Comparison of ENCODE assay signal across 14 cellular contexts in the genomic region with DNA sequence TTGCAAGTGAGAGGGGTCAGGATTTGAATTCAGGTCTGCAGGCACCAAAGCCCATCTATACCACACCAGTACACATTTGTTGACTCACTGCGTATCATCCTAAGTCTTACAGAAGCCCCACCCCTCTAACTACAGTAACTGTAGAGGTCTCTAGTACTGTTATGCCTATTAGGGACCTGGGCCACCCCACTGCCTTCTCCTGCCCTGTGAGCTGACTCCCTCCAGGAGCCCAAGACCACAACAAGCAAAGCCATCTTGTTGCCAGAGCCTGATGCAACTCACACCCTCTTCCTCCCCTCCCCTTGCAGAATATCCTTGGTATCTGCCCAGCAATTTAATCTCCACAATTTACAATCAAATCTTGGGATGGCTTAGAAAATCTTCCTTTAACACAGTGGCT. TPM values are rescaled to one million over a fixed set of nuclear protein-coding genes. Genes with fewer than 3 reads are reported as not detected.
A peak's percentile ranks its signal among the peaks of the same experiment; 100 is the strongest.
DNase-seq lines count a peak whose midpoint lies in the region; ATAC-seq, FAIRE-seq and TF ChIP-seq lines count a peak whose summit lies in the region.
"Had no signal": no experiment of that assay in that cellular context is flagged by ENCODE, and none has a peak within 500 bp of the region (broad histone marks: within the 10 kb centered on the region; RNA-seq: fewer than 3 reads in every experiment).

No MANE protein-coding gene starts in this region.

- FAIRE-seq in small intestine (lab: Jason Lieb, UNC): no peak
- FAIRE-seq: RCC 7860 had no signal

- intact Hi-C loops in Right ventricle myocardium superior (cut with DNase I): no loop called here
- intact Hi-C loops in Right ventricle myocardium inferior (cut with DNase I): no loop called here

- TF ChIP-seq CTCF in WTC11 (IDR thresholded peaks at IDR 0.05) (no peak), foreskin keratinocyte (conservative IDR thresholded peaks at IDR 0.05) (no peak), type B pancreatic cell (conservative IDR thresholded peaks at IDR 0.05) (no peak)

- H3K27ac Mint-ChIP-seq in WTC11: no peak overlapping the region
- H3K27ac Mint-ChIP-seq in type B pancreatic cell: peak overlapping the region; percentile 48

- no peak overlapping the region for H3K4me3 ChIP-seq in small intestine (ENCODE audit: low read depth in 1 of 2, low read length in 2 of 2)
- H3K4me3 ChIP-seq: skin epidermis had no signal

- H3K27me3 Mint-ChIP-seq in WTC11 (ENCODE audit: low read depth): peaks cover 76% of the 10 kb centered on the region
- peaks cover 3% of the 10 kb centered on the region for H3K27me3 Mint-ChIP-seq in type B pancreatic cell

- DNase-seq in Right ventricle myocardium superior (no peak), Right ventricle myocardium inferior (ENCODE audit: missing footprints) (no peak), WTC11 (ENCODE audit: low spot score) (no peak), foreskin keratinocyte (no peak), type B pancreatic cell (ENCODE audit: extremely low spot score, unreplicated experiment) (no peak), NCI-H2107 (lab: John Stamatoyannopoulos, UW) (no peak), small intestine (no peak), AG08396 (ENCODE audit: low spot score) (no peak)
- DNase-seq: anterior cingulate cortex, NCI-H1436 treated with DMSO at 0.1 percent for 48 hours, NCI-H524, nucleus accumbens had no signal

- no peak overlapping the region for H3K4me3 Mint-ChIP-seq in WTC11
- H3K4me3 Mint-ChIP-seq in type B pancreatic cell: no peak overlapping the region

- peaks cover 3% of the 10 kb centered on the region for H3K27me3 ChIP-seq in foreskin keratinocyte
- H3K27me3 ChIP-seq in small intestine (ENCODE audit: control insufficient read depth in 2 of 2, insufficient read depth in 2 of 2, low read length in 2 of 2): peaks cover 0 to 3% of the 10 kb centered on the region in 2 donors

- CTCF ChIA-PET in WTC11 (lab: Charles Lee): interaction anchor here (6.1 kb wide), 1 partner anchor 15 kb away, joined by 49 read pairs; a partner anchor contains a TSS

- H3K36me3 Mint-ChIP-seq in WTC11: no peaks in the 10 kb centered on the region
- peaks cover 8% of the 10 kb centered on the region for H3K36me3 Mint-ChIP-seq in type B pancreatic cell

- peaks cover 62% of the 10 kb centered on the region for H3K4me1 Mint-ChIP-seq in WTC11
- H3K4me1 Mint-ChIP-seq in type B pancreatic cell (ENCODE audit: unreplicated experiment): peaks cover 52% of the 10 kb centered on the region

- POLR2A ChIA-PET in WTC11 (lab: Charles Lee): no interaction called here

- peaks cover 14% of the 10 kb centered on the region for H3K4me1 ChIP-seq in foreskin keratinocyte
- peaks cover 0 to 3% of the 10 kb centered on the region in 2 donors for H3K4me1 ChIP-seq in small intestine (ENCODE audit: control insufficient read depth in 2 of 2, insufficient read depth in 1 of 2, low read depth in 1 of 2, low read length in 1 of 2)

- H3K27ac ChIP-seq in foreskin keratinocyte: no peak overlapping the region
- H3K27ac ChIP-seq in small intestine (ENCODE audit: low read depth in 1 of 2, low read length in 1 of 2): peak overlapping the region in 1 of 2 donors; percentile 5

- H3K9me3 ChIP-seq in small intestine (ENCODE audit: control insufficient read depth, low read depth): no peaks in the 10 kb centered on the region

- 77 to 100% (median 96%) methylated on average over 1 of the region's 1 CpG for WGBS in small intestine, 3 donors

- H3K9me3 Mint-ChIP-seq in WTC11: no peaks in the 10 kb centered on the region
- no peaks in the 10 kb centered on the region for H3K9me3 Mint-ChIP-seq in type B pancreatic cell

- no peaks in the 10 kb centered on the region for H3K36me3 ChIP-seq in small intestine (ENCODE audit: control insufficient read depth in 2 of 2, insufficient read depth in 2 of 2, low read length in 2 of 2)

- peak; percentile 45 for ATAC-seq in Right ventricle myocardium superior (ENCODE audit: poor library complexity)
- ATAC-seq in Right ventricle myocardium inferior: no peak
- ATAC-seq in WTC11: peak; percentile 13
- peak; percentile 47 for ATAC-seq in foreskin keratinocyte

TF ChIP-seq in WTC11, 78 proteins besides CTCF, POLR2A, EP300 and RAD21:
- TF ChIP-seq, protein P1, sequence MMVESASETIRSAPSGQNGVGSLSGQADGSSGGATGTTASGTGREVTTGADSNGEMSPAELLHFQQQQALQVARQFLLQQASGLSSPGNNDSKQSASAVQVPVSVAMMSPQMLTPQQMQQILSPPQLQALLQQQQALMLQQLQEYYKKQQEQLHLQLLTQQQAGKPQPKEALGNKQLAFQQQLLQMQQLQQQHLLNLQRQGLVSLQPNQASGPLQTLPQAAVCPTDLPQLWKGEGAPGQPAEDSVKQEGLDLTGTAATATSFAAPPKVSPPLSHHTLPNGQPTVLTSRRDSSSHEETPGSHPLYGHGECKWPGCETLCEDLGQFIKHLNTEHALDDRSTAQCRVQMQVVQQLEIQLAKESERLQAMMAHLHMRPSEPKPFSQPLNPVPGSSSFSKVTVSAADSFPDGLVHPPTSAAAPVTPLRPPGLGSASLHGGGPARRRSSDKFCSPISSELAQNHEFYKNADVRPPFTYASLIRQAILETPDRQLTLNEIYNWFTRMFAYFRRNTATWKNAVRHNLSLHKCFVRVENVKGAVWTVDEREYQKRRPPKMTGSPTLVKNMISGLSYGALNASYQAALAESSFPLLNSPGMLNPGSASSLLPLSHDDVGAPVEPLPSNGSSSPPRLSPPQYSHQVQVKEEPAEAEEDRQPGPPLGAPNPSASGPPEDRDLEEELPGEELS (CRISPR knock-in tag; IDR thresholded peaks at IDR 0.05): no peak
- TF ChIP-seq NR2C2 (CRISPR knock-in tag; IDR thresholded peaks at IDR 0.05): no peak
- no peak for TF ChIP-seq ZNF219 (CRISPR knock-in tag; IDR thresholded peaks at IDR 0.05; ENCODE audit: borderline replicate concordance)
- TF ChIP-seq ZNF263 (CRISPR knock-in tag; IDR thresholded peaks at IDR 0.05; ENCODE audit: low read depth): no peak
- TF ChIP-seq, protein P2, sequence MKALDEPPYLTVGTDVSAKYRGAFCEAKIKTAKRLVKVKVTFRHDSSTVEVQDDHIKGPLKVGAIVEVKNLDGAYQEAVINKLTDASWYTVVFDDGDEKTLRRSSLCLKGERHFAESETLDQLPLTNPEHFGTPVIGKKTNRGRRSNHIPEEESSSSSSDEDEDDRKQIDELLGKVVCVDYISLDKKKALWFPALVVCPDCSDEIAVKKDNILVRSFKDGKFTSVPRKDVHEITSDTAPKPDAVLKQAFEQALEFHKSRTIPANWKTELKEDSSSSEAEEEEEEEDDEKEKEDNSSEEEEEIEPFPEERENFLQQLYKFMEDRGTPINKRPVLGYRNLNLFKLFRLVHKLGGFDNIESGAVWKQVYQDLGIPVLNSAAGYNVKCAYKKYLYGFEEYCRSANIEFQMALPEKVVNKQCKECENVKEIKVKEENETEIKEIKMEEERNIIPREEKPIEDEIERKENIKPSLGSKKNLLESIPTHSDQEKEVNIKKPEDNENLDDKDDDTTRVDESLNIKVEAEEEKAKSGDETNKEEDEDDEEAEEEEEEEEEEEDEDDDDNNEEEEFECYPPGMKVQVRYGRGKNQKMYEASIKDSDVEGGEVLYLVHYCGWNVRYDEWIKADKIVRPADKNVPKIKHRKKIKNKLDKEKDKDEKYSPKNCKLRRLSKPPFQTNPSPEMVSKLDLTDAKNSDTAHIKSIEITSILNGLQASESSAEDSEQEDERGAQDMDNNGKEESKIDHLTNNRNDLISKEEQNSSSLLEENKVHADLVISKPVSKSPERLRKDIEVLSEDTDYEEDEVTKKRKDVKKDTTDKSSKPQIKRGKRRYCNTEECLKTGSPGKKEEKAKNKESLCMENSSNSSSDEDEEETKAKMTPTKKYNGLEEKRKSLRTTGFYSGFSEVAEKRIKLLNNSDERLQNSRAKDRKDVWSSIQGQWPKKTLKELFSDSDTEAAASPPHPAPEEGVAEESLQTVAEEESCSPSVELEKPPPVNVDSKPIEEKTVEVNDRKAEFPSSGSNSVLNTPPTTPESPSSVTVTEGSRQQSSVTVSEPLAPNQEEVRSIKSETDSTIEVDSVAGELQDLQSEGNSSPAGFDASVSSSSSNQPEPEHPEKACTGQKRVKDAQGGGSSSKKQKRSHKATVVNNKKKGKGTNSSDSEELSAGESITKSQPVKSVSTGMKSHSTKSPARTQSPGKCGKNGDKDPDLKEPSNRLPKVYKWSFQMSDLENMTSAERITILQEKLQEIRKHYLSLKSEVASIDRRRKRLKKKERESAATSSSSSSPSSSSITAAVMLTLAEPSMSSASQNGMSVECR (CRISPR knock-in tag; IDR thresholded peaks at IDR 0.05; ENCODE audit: borderline replicate concordance): no peak
- TF ChIP-seq FOXJ3 (CRISPR knock-in tag; IDR thresholded peaks at IDR 0.05; ENCODE audit: borderline replicate concordance): no peak

RNA-seq across cellular contexts. Expression of a gene that starts 17.6 kb away (rescaled TPM):
- total RNA-seq in Right ventricle myocardium superior: 17.1 TPM
- total RNA-seq in Right ventricle myocardium inferior: 19.6 TPM
- total RNA-seq in WTC11 (2021): 2.9 to 4.2 TPM (median 4.1 TPM) in 3 replicates
- total RNA-seq in foreskin keratinocyte: 0.17 and 0.25 TPM in 2 replicates
- 0.06 and 0.07 TPM in 2 replicates for polyA plus RNA-seq in foreskin keratinocyte
- 176 and 360 TPM in 2 replicates for total RNA-seq in type B pancreatic cell (ENCODE audit: low replicate concordance)
- polyA plus RNA-seq in small intestine: 10 to 100 TPM in 1 of 3 donors, 1 to 10 TPM in 1, under 1 TPM in 1; 0.67 to 15.1 (median 1.9) TPM
